Comparison of ENCODE assay signal across 11 cellular contexts in genomic region chr16:10776280-10776679, GRCh38. TPM values are rescaled to one million over a fixed set of nuclear protein-coding genes. Genes with fewer than 3 reads are reported as not detected.
DNase-seq lines count a peak whose midpoint lies in the region; ATAC-seq and TF ChIP-seq lines count a peak whose summit lies in the region.
"Had no signal": no experiment of that assay in that cellular context is flagged by ENCODE, and none has a peak within 500 bp of the region (broad histone marks: within the 10 kb centered on the region; RNA-seq: fewer than 3 reads in every experiment).

No MANE protein-coding gene starts in this region.

- no peaks in the 10 kb centered on the region for H3K27me3 ChIP-seq in CD4-positive, alpha-beta memory T cell (ENCODE audit: insufficient read depth, low read length)
- H3K27me3 ChIP-seq in prostate gland (replicated peaks; ENCODE audit: insufficient read depth) = no peaks in the 10 kb centered on the region

- CTCF ChIA-PET in CD4-positive, alpha-beta memory T cell (lab: Charles Lee; ENCODE audit: partially characterized antibody) = no interaction called here

- H3K27ac Mint-ChIP-seq in CD4-positive, alpha-beta memory T cell = peak overlapping the region in 3 of 7 donors; percentile 24 to 64 (median 27)
- H3K27ac Mint-ChIP-seq: CD14-positive monocyte, mesothelial cell of epicardium had no signal

- H3K9me3 Mint-ChIP-seq in CD4-positive, alpha-beta memory T cell = no peaks in the 10 kb centered on the region
- H3K9me3 Mint-ChIP-seq: mesothelial cell of epicardium had no signal

- H3K4me1 ChIP-seq in CD4-positive, alpha-beta memory T cell (ENCODE audit: insufficient read depth, low read length) = no peaks in the 10 kb centered on the region
- no peaks in the 10 kb centered on the region for H3K4me1 ChIP-seq in prostate gland (replicated peaks)

- H3K36me3 Mint-ChIP-seq in CD4-positive, alpha-beta memory T cell = no peaks in the 10 kb centered on the region
- H3K36me3 Mint-ChIP-seq: CD14-positive monocyte, mesothelial cell of epicardium had no signal

- H3K36me3 ChIP-seq in CD4-positive, alpha-beta memory T cell (ENCODE audit: insufficient read depth, low read length) = no peaks in the 10 kb centered on the region
- no peaks in the 10 kb centered on the region for H3K36me3 ChIP-seq in prostate gland

- TF ChIP-seq POLR2A in prostate gland (IDR thresholded peaks at IDR 0.05) = no peak

- intact Hi-C loops in CD4-positive, alpha-beta memory T cell (cut with micrococcal nuclease) = no loop called here
- intact Hi-C loops in prostate gland (cut with DNase I) = no loop called here

- TF ChIP-seq CTCF in prostate gland (IDR thresholded peaks at IDR 0.05) = no peak

- 82% methylated on average over 4 of the region's 4 CpGs for WGBS in prostate gland

- peaks cover 2% of the 10 kb centered on the region in 2 donors for H3K27me3 Mint-ChIP-seq in CD4-positive, alpha-beta memory T cell

- peaks cover 0 to 4% (median 2%) of the 10 kb centered on the region in 4 donors for H3K4me1 Mint-ChIP-seq in CD4-positive, alpha-beta memory T cell
- H3K4me1 Mint-ChIP-seq: mesothelial cell of epicardium had no signal

- peak; percentile 77 for ATAC-seq in GM18873 (IDR thresholded peaks at IDR 0.05; ENCODE audit: low FRiP score, unreplicated experiment)
- ATAC-seq in HG02642 (IDR thresholded peaks at IDR 0.05; ENCODE audit: poor library complexity, unreplicated experiment) = peak; percentile 67
- peak; percentile 91 for ATAC-seq in HG03571 (IDR thresholded peaks at IDR 0.05; ENCODE audit: unreplicated experiment)
- ATAC-seq in GM21360 (IDR thresholded peaks at IDR 0.05; ENCODE audit: unreplicated experiment) = no peak

- H3K9me3 ChIP-seq in CD4-positive, alpha-beta memory T cell (ENCODE audit: control insufficient read depth in 1 of 2, low read length in 2 of 2) = no peaks in the 10 kb centered on the region
- no peaks in the 10 kb centered on the region for H3K9me3 ChIP-seq in prostate gland

- H3K4me3 ChIP-seq in CD4-positive, alpha-beta memory T cell (ENCODE audit: low read length in 2 of 2) = no peak overlapping the region
- no peak overlapping the region for H3K4me3 ChIP-seq in prostate gland

- H3K4me3 Mint-ChIP-seq in CD4-positive, alpha-beta memory T cell = peak overlapping the region in 1 of 8 donors; percentile 4
- H3K4me3 Mint-ChIP-seq: CD14-positive monocyte, mesothelial cell of epicardium had no signal

- no peak overlapping the region for H3K27ac ChIP-seq in CD4-positive, alpha-beta memory T cell (ENCODE audit: low read depth, low read length)
- no peak overlapping the region for H3K27ac ChIP-seq in prostate gland

- DNase-seq in CD4-positive, alpha-beta memory T cell = peak in 4 of 5 donors; percentile 7 to 15 (median 10)
- DNase-seq in prostate gland (ENCODE audit: low spot score) = no peak
- DNase-seq in NCI-H2171 treated with DMSO at 0.1 percent for 48 hours (lab: John Stamatoyannopoulos, UW) = no peak
- DNase-seq in T1000 (lab: John Stamatoyannopoulos, UW) = no peak

- POLR2A ChIA-PET in CD4-positive, alpha-beta memory T cell (lab: Charles Lee; ENCODE audit: partially characterized antibody) = no interaction called here

RNA-seq across cellular contexts. Expression of gene NUBP1, which starts 32.6 kb away (rescaled TPM):
- total RNA-seq in CD4-positive, alpha-beta memory T cell = 10 to 100 TPM; 23.5 to 28.4 TPM
- 10 to 100 TPM; 34.3 to 36.2 TPM for polyA plus RNA-seq in CD4-positive, alpha-beta memory T cell
- total RNA-seq in prostate gland = 10 to 100 TPM; 31.6 to 36.0 TPM

RNA-seq across cellular contexts. Expression of gene TVP23A, which starts 42.3 kb away (rescaled TPM):
- total RNA-seq in CD4-positive, alpha-beta memory T cell = not detected
- under 1 TPM in 1 of 2 donors, not detected in 1; 0.18 TPM for polyA plus RNA-seq in CD4-positive, alpha-beta memory T cell
- 1 to 10 TPM in 1 of 2 donors, under 1 TPM in 1; 0.27 to 5.8 TPM for total RNA-seq in prostate gland
- total RNA-seq: fibroblast of villous mesenchyme had no signal

Comparison
In these comparisons a context has a peak if more than half of its experiments do, and no peak if none do; other contexts are left out.
1. DNase-seq: peak in CD4-positive, alpha-beta memory T cell (4 of 5); none in prostate gland (single experiment), NCI-H2171 treated with DMSO at 0.1 percent for 48 hours (single experiment) and T1000 (single experiment).